ENCODE assay signal across 30 cellular contexts in the genomic region with DNA sequence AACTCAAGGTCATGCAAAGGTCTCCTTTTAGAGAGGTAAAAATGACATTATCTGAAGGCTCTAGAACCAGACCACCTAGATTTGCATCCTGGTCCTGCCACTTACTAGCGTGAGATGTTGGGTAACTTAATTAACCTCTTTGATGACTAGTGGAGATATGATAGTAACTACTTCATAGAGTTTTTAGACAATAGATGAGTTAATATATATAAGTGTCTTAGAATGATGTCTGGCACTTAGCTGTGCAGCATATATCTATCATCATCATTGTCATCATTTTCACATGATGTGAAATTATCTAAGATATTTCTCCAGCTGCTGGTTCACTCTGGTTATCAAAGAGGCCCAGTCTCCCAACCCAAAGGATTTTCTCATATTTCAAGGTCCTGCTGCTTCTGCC.
DNase-seq lines count a peak whose midpoint lies in the region; ATAC-seq and TF ChIP-seq lines count a peak whose summit lies in the region.
"Had no signal": no experiment of that assay in that cellular context is flagged by ENCODE, and none has a peak within 500 bp of the region (broad histone marks: within the 10 kb centered on the region; RNA-seq: fewer than 3 reads in every experiment).

No MANE protein-coding gene starts in this region.

- TF ChIP-seq CTCF in BE2C (IDR thresholded peaks at IDR 0.05; ENCODE audit: low read depth, low read length) (no peak), neural cell (IDR thresholded peaks at IDR 0.05; ENCODE audit: poor library complexity, severe bottlenecking) (no peak)

- H3K9ac ChIP-seq in neural cell (ENCODE audit: low read length) (no peak overlapping the region), neuronal stem cell (ENCODE audit: low read depth, low read length, poor library complexity) (no peak overlapping the region)
- H3K9ac ChIP-seq: BLaER1; BLaER1 treated with 17β-estradiol and CSF1 and Interleukin-3, amounts not matched to agents 10 nM and 100 nM had no signal

- no peaks in the 10 kb centered on the region for H3K36me3 ChIP-seq in BE2C
- H3K36me3 ChIP-seq in neural cell (ENCODE audit: insufficient read depth, low read length) = no peaks in the 10 kb centered on the region
- H3K36me3 ChIP-seq in neuronal stem cell (replicated peaks in 1 of 2; ENCODE audit: control insufficient read depth in 2 of 2, insufficient read depth in 2 of 2, low read length in 2 of 2) = no peaks in the 10 kb centered on the region
- H3K36me3 ChIP-seq: BLaER1; BLaER1 treated with 17β-estradiol and CSF1 and Interleukin-3, amounts not matched to agents 10 nM and 100 nM had no signal

- no peaks in the 10 kb centered on the region for H3K79me1 ChIP-seq in neuronal stem cell (ENCODE audit: low read depth, low read length)

- no peak overlapping the region for H2BK12ac ChIP-seq in neuronal stem cell (ENCODE audit: low read length)

- no peaks in the 10 kb centered on the region for H4K20me1 ChIP-seq in neural cell (ENCODE audit: insufficient read depth)
- H4K20me1 ChIP-seq: BLaER1; BLaER1 treated with 17β-estradiol and CSF1 and Interleukin-3, amounts not matched to agents 10 nM and 100 nM had no signal

- no peak overlapping the region for H3K27ac ChIP-seq in neural cell (ENCODE audit: low read length)
- H3K27ac ChIP-seq in neuronal stem cell (replicated peaks; ENCODE audit: low read length) = no peak overlapping the region
- H3K27ac ChIP-seq: 22Rv1; A549; BLaER1; BLaER1 treated with 17β-estradiol and CSF1 and Interleukin-3, amounts not matched to agents 10 nM and 100 nM; C4-2B had no signal

- WGBS in neuronal stem cell (ENCODE audit: extremely low coverage in 2 of 2, insufficient read length in 2 of 2, insufficient replicate concordance in 1 of 2), 2 donors = no CpG with 5 or more reads among the region's 1 CpG

- no peaks in the 10 kb centered on the region for H3K9me3 ChIP-seq in BE2C
- H3K9me3 ChIP-seq in neural cell (ENCODE audit: low read length) = no peaks in the 10 kb centered on the region
- H3K9me3 ChIP-seq in neuronal stem cell (replicated peaks in 1 of 2; ENCODE audit: control insufficient read depth in 2 of 2, insufficient read depth in 1 of 2, low read depth in 1 of 2, low read length in 2 of 2) = no peaks in the 10 kb centered on the region
- H3K9me3 ChIP-seq: A549; BLaER1; BLaER1 treated with 17β-estradiol and CSF1 and Interleukin-3, amounts not matched to agents 10 nM and 100 nM; Caco-2 had no signal

- no peak overlapping the region for H2AK5ac ChIP-seq in neuronal stem cell (ENCODE audit: low read depth, low read length)

- peak; percentile 34 for DNase-seq in BE2C
- DNase-seq in SK-N-DZ (ENCODE audit: low spot score) = peak; percentile 98
- DNase-seq in neuronal stem cell (ENCODE audit: low spot score) = no peak
- DNase-seq in NK-92 (lab: John Stamatoyannopoulos, UW; ENCODE audit: unreplicated experiment) = no peak
- DNase-seq in DMS53 treated with DMSO at 0.1 percent for 48 hours (lab: John Stamatoyannopoulos, UW; ENCODE audit: unreplicated experiment) = no peak
- no peak for DNase-seq in activated naive CD4-positive, alpha-beta T cell (lab: John Stamatoyannopoulos, UW)
- DNase-seq: 8988T; ACHN; AML-193; C1 segment of cervical spinal cord; Caco-2; Calu3; CD4-positive, alpha-beta memory T cell; CD4-positive, alpha-beta T cell; CD4-positive, CD25-positive, alpha-beta regulatory T cell; CD8-positive, alpha-beta memory T cell; CD8-positive, alpha-beta T cell; DMS 273 treated with DMSO at 0.1 percent for 48 hours; DMS153; DMS79; DMS79 treated with DMSO at 0.1 percent for 48 hours; DND-41; EL had no signal

- no peak overlapping the region for H2BK15ac ChIP-seq in neuronal stem cell (ENCODE audit: low read length)

- no peak overlapping the region for H4K91ac ChIP-seq in neuronal stem cell (ENCODE audit: low read depth, low read length, poor library complexity)

- H2AFZ ChIP-seq in neural cell (ENCODE audit: low read depth, low read length) = no peak overlapping the region
- H2AFZ ChIP-seq in neuronal stem cell (ENCODE audit: low read length) = peak overlapping the region; percentile 24

- no peak overlapping the region for H4K8ac ChIP-seq in neuronal stem cell (ENCODE audit: low read depth, low read length)

- no peak for ATAC-seq in GM21717 (IDR thresholded peaks at IDR 0.05; ENCODE audit: unreplicated experiment)
- ATAC-seq: A549; CD8-positive, alpha-beta T cell had no signal

- no peak overlapping the region for H3K4me3 ChIP-seq in BE2C (ENCODE audit: low read depth, low read length)
- H3K4me3 ChIP-seq in neural cell (ENCODE audit: low read length) = no peak overlapping the region
- no peak overlapping the region for H3K4me3 ChIP-seq in neuronal stem cell (ENCODE audit: low read length in 2 of 2)
- H3K4me3 ChIP-seq: A549; BLaER1; BLaER1 treated with 17β-estradiol and CSF1 and Interleukin-3, amounts not matched to agents 10 nM and 100 nM had no signal

- H3K14ac ChIP-seq in neuronal stem cell (ENCODE audit: low read length) = no peak overlapping the region

- no peak overlapping the region for H3K4ac ChIP-seq in neuronal stem cell (ENCODE audit: low read length)

- no peak for TF ChIP-seq RAD21 in neural cell (conservative IDR thresholded peaks at IDR 0.05)

- H3K9me2 ChIP-seq in neural cell (ENCODE audit: insufficient read depth, low read length) = no peaks in the 10 kb centered on the region

- no peaks in the 10 kb centered on the region for H3K79me2 ChIP-seq in neural cell (replicated peaks; ENCODE audit: insufficient read depth, low read length)

- H3K23ac ChIP-seq in neuronal stem cell (ENCODE audit: low read depth, low read length, poor library complexity) = no peak overlapping the region

- no peaks in the 10 kb centered on the region for H3F3A ChIP-seq in neural cell (ENCODE audit: insufficient read depth, low read length, poor library complexity, severe bottlenecking)

- H3K18ac ChIP-seq in neuronal stem cell (ENCODE audit: low read length) = no peak overlapping the region

- H2BK120ac ChIP-seq in neuronal stem cell (ENCODE audit: low read depth, low read length) = no peak overlapping the region

- H2BK5ac ChIP-seq in neuronal stem cell (ENCODE audit: low read length) = no peak overlapping the region

- peaks cover 8% of the 10 kb centered on the region for H3K4me1 ChIP-seq in BE2C
- H3K4me1 ChIP-seq in neuronal stem cell (ENCODE audit: control insufficient read depth in 2 of 2, insufficient read depth in 1 of 2, low read depth in 1 of 2, low read length in 2 of 2) = peaks cover 2 to 12% of the 10 kb centered on the region in 2 donors
- H3K4me1 ChIP-seq: A549, BLaER1, Caco-2 had no signal

- no peaks in the 10 kb centered on the region for H3K27me3 ChIP-seq in BE2C
- H3K27me3 ChIP-seq in neural cell (ENCODE audit: insufficient read depth, low read depth, low read length) = no peaks in the 10 kb centered on the region
- H3K27me3 ChIP-seq in neuronal stem cell (ENCODE audit: control insufficient read depth in 3 of 3, insufficient read depth in 3 of 3, low read depth in 1 of 3, low read length in 3 of 3) = no peaks in the 10 kb centered on the region
- H3K27me3 ChIP-seq: BLaER1; BLaER1 treated with 17β-estradiol and CSF1 and Interleukin-3, amounts not matched to agents 10 nM and 100 nM had no signal

- TF ChIP-seq EP300 in neural cell (conservative IDR thresholded peaks at IDR 0.05; ENCODE audit: poor library complexity, severe bottlenecking) = peak; percentile 16

- H3K4me2 ChIP-seq in neural cell (ENCODE audit: low read length) (no peak overlapping the region), neuronal stem cell (ENCODE audit: insufficient read depth, low read length, poor library complexity, severe bottlenecking) (no peak overlapping the region)
- H3K4me2 ChIP-seq: A549; BLaER1; BLaER1 treated with 17β-estradiol and CSF1 and Interleukin-3, amounts not matched to agents 10 nM and 100 nM had no signal

TF ChIP-seq in neural cell, 6 proteins besides CTCF, POLR2A, EP300 and RAD21:
- TF ChIP-seq POLR2AphosphoS5 (IDR thresholded peaks at IDR 0.05) (no peak), MXI1 (conservative IDR thresholded peaks at IDR 0.05; ENCODE audit: poor library complexity, severe bottlenecking) (no peak), SMC3 (conservative IDR thresholded peaks at IDR 0.05; ENCODE audit: poor library complexity) (no peak), EZH2 (IDR thresholded peaks at IDR 0.05; ENCODE audit: borderline replicate concordance, insufficient read depth, low read length, poor library complexity, severe bottlenecking) (no peak), TAF1 (IDR thresholded peaks at IDR 0.05; ENCODE audit: low read depth) (no peak)
- TF ChIP-seq, protein P1, sequence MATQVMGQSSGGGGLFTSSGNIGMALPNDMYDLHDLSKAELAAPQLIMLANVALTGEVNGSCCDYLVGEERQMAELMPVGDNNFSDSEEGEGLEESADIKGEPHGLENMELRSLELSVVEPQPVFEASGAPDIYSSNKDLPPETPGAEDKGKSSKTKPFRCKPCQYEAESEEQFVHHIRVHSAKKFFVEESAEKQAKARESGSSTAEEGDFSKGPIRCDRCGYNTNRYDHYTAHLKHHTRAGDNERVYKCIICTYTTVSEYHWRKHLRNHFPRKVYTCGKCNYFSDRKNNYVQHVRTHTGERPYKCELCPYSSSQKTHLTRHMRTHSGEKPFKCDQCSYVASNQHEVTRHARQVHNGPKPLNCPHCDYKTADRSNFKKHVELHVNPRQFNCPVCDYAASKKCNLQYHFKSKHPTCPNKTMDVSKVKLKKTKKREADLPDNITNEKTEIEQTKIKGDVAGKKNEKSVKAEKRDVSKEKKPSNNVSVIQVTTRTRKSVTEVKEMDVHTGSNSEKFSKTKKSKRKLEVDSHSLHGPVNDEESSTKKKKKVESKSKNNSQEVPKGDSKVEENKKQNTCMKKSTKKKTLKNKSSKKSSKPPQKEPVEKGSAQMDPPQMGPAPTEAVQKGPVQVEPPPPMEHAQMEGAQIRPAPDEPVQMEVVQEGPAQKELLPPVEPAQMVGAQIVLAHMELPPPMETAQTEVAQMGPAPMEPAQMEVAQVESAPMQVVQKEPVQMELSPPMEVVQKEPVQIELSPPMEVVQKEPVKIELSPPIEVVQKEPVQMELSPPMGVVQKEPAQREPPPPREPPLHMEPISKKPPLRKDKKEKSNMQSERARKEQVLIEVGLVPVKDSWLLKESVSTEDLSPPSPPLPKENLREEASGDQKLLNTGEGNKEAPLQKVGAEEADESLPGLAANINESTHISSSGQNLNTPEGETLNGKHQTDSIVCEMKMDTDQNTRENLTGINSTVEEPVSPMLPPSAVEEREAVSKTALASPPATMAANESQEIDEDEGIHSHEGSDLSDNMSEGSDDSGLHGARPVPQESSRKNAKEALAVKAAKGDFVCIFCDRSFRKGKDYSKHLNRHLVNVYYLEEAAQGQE (IDR thresholded peaks at IDR 0.05; ENCODE audit: borderline replicate concordance) = no peak
TF ChIP-seq in neural cell: peak in this region for 0.

Comparison
In these comparisons a context has a peak if more than half of its experiments do, and no peak if none do; other contexts are left out.
1. DNase-seq: peak in BE2C (single experiment) and SK-N-DZ (single experiment); none in neuronal stem cell (single experiment), NK-92 (single experiment), DMS53 treated with DMSO at 0.1 percent for 48 hours (single experiment) and activated naive CD4-positive, alpha-beta T cell (0 of 4).